In the genomic region with DNA sequence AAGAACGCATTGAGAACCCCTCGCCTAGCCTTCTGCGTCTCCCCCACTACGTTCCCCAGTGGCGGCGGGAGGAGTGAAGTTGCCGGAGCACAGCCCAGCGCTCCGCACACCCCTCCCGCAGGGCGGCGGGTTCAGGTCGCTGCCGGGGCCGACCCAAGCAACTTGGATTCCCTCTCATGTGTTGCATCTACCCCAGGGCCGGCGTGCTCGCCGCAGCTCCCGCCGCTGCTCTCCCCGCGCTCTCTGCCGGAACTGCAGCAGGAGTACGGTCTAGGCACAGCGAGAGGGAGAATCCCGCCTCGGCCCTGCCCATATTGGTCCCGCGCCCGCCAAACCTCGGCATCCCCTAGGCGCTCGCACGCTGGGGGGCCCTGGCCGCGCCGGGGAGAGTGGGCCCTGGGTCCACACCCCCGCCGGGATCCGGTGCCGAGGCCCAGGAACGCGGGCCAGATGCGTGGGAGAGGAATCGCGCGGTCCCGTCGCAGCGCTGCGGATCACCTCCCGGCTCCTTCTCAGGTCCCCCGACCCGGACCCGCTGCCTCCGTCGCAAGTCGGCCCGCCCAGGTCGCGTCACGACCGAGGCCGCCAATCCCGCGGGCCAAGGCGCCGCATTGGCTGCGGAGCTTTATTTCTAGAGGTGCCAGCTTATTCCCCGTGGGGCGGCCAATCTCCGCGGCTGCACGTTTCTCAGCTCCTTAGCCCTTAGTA, we compare ENCODE assay signal across 1 cellular context.
TF ChIP-seq lines count a peak whose summit lies in the region.

No MANE protein-coding gene starts in this region.

TF ChIP-seq in HepG2, 621 proteins besides CTCF, POLR2A, EP300 and RAD21 (continued from another document and continues in another):
- TF ChIP-seq CEBPG (CRISPR knock-in tag; IDR thresholded peaks at IDR 0.05) (no peak), ZNF180 (CRISPR knock-in tag; IDR thresholded peaks at IDR 0.05; ENCODE audit: borderline replicate concordance, low read depth) (no peak), STAT5B (CRISPR knock-in tag; IDR thresholded peaks at IDR 0.05) (no peak), RFXANK (CRISPR knock-in tag; IDR thresholded peaks at IDR 0.05) (no peak), ZBTB8A (CRISPR knock-in tag; IDR thresholded peaks at IDR 0.05; ENCODE audit: borderline replicate concordance, low read depth) (peak; percentile 70; the same call in 1 of the 2 replicates), ARNT (IDR thresholded peaks at IDR 0.05) (no peak), IKZF4 (CRISPR knock-in tag; IDR thresholded peaks at IDR 0.05; ENCODE audit: borderline replicate concordance, low read depth, not compliant biosample characterization) (no peak), KAT7 (CRISPR knock-in tag; IDR thresholded peaks at IDR 0.05; ENCODE audit: borderline replicate concordance) (no peak; the same call in 1 of the 2 replicates), SIN3B (IDR thresholded peaks at IDR 0.05; ENCODE audit: low read length) (no peak), FOSL1 (CRISPR knock-in tag; IDR thresholded peaks at IDR 0.05; ENCODE audit: borderline replicate concordance) (no peak), TEAD3 (CRISPR knock-in tag; optimal IDR thresholded peaks at IDR 0.05; ENCODE audit: borderline replicate concordance) (peak; percentile 36), ZNF256 (CRISPR knock-in tag; conservative IDR thresholded peaks at IDR 0.05) (0 out of 2 replicates have a peak, but pooled peaks have one; percentile 38), MAZ (IDR thresholded peaks at IDR 0.05; ENCODE audit: borderline replicate concordance, low read depth, low read length) (no peak), MAZ (CRISPR knock-in tag; IDR thresholded peaks at IDR 0.05; ENCODE audit: low read depth) (no peak; the same call in none of the 2 replicates), RCOR2 (CRISPR knock-in tag; IDR thresholded peaks at IDR 0.05) (0 out of 2 replicates have a peak, but pooled peaks have one; percentile 33), SOX5 (CRISPR knock-in tag; IDR thresholded peaks at IDR 0.05; ENCODE audit: borderline replicate concordance) (no peak), ZNF747 (CRISPR knock-in tag; IDR thresholded peaks at IDR 0.05; ENCODE audit: borderline replicate concordance) (no peak; the same call in 1 of the 2 replicates), KDM6A (CRISPR knock-in tag; IDR thresholded peaks at IDR 0.05; ENCODE audit: low read depth) (no peak), ZNF17 (CRISPR knock-in tag; IDR thresholded peaks at IDR 0.05) (no peak), HOXA5 (CRISPR knock-in tag; IDR thresholded peaks at IDR 0.05) (no peak), NFATC3 (CRISPR knock-in tag; IDR thresholded peaks at IDR 0.05) (no peak; the same call in 1 of the 2 replicates), FLYWCH1 (CRISPR knock-in tag; IDR thresholded peaks at IDR 0.05) (no peak), ZBTB3 (CRISPR knock-in tag; IDR thresholded peaks at IDR 0.05; ENCODE audit: borderline replicate concordance, low read depth) (no peak), FOXK1 (CRISPR knock-in tag; IDR thresholded peaks at IDR 0.05; ENCODE audit: borderline replicate concordance, low read depth) (no peak), KDM5B (CRISPR knock-in tag; IDR thresholded peaks at IDR 0.05; ENCODE audit: borderline replicate concordance) (peak; percentile 92)
- TF ChIP-seq, protein P1, sequence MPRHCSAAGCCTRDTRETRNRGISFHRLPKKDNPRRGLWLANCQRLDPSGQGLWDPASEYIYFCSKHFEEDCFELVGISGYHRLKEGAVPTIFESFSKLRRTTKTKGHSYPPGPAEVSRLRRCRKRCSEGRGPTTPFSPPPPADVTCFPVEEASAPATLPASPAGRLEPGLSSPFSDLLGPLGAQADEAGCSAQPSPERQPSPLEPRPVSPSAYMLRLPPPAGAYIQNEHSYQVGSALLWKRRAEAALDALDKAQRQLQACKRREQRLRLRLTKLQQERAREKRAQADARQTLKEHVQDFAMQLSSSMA (CRISPR knock-in tag; IDR thresholded peaks at IDR 0.05), result no peak
- TF ChIP-seq, protein P2, sequence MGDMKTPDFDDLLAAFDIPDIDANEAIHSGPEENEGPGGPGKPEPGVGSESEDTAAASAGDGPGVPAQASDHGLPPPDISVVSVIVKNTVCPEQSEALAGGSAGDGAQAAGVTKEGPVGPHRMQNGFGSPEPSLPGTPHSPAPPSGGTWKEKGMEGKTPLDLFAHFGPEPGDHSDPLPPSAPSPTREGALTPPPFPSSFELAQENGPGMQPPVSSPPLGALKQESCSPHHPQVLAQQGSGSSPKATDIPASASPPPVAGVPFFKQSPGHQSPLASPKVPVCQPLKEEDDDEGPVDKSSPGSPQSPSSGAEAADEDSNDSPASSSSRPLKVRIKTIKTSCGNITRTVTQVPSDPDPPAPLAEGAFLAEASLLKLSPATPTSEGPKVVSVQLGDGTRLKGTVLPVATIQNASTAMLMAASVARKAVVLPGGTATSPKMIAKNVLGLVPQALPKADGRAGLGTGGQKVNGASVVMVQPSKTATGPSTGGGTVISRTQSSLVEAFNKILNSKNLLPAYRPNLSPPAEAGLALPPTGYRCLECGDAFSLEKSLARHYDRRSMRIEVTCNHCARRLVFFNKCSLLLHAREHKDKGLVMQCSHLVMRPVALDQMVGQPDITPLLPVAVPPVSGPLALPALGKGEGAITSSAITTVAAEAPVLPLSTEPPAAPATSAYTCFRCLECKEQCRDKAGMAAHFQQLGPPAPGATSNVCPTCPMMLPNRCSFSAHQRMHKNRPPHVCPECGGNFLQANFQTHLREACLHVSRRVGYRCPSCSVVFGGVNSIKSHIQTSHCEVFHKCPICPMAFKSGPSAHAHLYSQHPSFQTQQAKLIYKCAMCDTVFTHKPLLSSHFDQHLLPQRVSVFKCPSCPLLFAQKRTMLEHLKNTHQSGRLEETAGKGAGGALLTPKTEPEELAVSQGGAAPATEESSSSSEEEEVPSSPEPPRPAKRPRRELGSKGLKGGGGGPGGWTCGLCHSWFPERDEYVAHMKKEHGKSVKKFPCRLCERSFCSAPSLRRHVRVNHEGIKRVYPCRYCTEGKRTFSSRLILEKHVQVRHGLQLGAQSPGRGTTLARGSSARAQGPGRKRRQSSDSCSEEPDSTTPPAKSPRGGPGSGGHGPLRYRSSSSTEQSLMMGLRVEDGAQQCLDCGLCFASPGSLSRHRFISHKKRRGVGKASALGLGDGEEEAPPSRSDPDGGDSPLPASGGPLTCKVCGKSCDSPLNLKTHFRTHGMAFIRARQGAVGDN (CRISPR knock-in tag; IDR thresholded peaks at IDR 0.05), result peak; percentile 82
- TF ChIP-seq, protein P3, sequence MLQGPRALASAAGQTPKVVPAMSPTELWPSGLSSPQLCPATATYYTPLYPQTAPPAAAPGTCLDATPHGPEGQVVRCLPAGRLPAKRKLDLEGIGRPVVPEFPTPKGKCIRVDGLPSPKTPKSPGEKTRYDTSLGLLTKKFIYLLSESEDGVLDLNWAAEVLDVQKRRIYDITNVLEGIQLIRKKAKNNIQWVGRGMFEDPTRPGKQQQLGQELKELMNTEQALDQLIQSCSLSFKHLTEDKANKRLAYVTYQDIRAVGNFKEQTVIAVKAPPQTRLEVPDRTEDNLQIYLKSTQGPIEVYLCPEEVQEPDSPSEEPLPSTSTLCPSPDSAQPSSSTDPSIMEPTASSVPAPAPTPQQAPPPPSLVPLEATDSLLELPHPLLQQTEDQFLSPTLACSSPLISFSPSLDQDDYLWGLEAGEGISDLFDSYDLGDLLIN (CRISPR knock-in tag; IDR thresholded peaks at IDR 0.05; ENCODE audit: borderline replicate concordance), result no peak
- TF ChIP-seq, protein P4, sequence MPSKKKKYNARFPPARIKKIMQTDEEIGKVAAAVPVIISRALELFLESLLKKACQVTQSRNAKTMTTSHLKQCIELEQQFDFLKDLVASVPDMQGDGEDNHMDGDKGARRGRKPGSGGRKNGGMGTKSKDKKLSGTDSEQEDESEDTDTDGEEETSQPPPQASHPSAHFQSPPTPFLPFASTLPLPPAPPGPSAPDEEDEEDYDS (CRISPR knock-in tag; IDR thresholded peaks at IDR 0.05), result peak; percentile 58; the same call in 1 of the 2 replicates
- TF ChIP-seq, protein P5, sequence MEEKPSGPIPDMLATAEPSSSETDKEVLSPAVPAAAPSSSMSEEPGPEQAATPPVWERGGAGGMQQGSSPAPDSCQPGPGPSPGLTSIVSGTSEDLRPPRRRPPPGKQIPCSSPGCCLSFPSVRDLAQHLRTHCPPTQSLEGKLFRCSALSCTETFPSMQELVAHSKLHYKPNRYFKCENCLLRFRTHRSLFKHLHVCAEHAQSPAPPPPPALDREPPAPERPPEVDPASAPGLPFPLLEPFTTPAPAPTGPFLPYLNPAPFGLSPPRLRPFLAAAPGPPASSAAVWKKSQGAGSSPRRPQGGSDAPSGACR (CRISPR knock-in tag; IDR thresholded peaks at IDR 0.05), result no peak
- TF ChIP-seq, protein P6, sequence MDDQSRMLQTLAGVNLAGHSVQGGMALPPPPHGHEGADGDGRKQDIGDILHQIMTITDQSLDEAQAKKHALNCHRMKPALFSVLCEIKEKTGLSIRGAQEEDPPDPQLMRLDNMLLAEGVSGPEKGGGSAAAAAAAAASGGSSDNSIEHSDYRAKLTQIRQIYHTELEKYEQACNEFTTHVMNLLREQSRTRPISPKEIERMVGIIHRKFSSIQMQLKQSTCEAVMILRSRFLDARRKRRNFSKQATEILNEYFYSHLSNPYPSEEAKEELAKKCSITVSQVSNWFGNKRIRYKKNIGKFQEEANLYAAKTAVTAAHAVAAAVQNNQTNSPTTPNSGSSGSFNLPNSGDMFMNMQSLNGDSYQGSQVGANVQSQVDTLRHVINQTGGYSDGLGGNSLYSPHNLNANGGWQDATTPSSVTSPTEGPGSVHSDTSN (CRISPR knock-in tag; IDR thresholded peaks at IDR 0.05; ENCODE audit: borderline replicate concordance), result no peak
- TF ChIP-seq, protein P7, sequence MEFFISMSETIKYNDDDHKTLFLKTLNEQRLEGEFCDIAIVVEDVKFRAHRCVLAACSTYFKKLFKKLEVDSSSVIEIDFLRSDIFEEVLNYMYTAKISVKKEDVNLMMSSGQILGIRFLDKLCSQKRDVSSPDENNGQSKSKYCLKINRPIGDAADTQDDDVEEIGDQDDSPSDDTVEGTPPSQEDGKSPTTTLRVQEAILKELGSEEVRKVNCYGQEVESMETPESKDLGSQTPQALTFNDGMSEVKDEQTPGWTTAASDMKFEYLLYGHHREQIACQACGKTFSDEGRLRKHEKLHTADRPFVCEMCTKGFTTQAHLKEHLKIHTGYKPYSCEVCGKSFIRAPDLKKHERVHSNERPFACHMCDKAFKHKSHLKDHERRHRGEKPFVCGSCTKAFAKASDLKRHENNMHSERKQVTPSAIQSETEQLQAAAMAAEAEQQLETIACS (CRISPR knock-in tag; IDR thresholded peaks at IDR 0.05), result no peak; the same call in 1 of the 2 replicates
- TF ChIP-seq, protein P8, sequence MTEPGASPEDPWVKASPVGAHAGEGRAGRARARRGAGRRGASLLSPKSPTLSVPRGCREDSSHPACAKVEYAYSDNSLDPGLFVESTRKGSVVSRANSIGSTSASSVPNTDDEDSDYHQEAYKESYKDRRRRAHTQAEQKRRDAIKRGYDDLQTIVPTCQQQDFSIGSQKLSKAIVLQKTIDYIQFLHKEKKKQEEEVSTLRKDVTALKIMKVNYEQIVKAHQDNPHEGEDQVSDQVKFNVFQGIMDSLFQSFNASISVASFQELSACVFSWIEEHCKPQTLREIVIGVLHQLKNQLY (CRISPR knock-in tag; IDR thresholded peaks at IDR 0.05), result no peak
- TF ChIP-seq, protein P9, sequence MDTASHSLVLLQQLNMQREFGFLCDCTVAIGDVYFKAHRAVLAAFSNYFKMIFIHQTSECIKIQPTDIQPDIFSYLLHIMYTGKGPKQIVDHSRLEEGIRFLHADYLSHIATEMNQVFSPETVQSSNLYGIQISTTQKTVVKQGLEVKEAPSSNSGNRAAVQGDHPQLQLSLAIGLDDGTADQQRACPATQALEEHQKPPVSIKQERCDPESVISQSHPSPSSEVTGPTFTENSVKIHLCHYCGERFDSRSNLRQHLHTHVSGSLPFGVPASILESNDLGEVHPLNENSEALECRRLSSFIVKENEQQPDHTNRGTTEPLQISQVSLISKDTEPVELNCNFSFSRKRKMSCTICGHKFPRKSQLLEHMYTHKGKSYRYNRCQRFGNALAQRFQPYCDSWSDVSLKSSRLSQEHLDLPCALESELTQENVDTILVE (CRISPR knock-in tag; IDR thresholded peaks at IDR 0.05), result no peak
- TF ChIP-seq, protein P10, sequence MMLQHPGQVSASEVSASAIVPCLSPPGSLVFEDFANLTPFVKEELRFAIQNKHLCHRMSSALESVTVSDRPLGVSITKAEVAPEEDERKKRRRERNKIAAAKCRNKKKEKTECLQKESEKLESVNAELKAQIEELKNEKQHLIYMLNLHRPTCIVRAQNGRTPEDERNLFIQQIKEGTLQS (CRISPR knock-in tag; IDR thresholded peaks at IDR 0.05), result peak; percentile 14; the same call in 1 of the 2 replicates
- TF ChIP-seq, protein P11, sequence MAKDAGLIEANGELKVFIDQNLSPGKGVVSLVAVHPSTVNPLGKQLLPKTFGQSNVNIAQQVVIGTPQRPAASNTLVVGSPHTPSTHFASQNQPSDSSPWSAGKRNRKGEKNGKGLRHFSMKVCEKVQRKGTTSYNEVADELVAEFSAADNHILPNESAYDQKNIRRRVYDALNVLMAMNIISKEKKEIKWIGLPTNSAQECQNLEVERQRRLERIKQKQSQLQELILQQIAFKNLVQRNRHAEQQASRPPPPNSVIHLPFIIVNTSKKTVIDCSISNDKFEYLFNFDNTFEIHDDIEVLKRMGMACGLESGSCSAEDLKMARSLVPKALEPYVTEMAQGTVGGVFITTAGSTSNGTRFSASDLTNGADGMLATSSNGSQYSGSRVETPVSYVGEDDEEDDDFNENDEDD (CRISPR knock-in tag; IDR thresholded peaks at IDR 0.05; ENCODE audit: borderline replicate concordance), result peak; percentile 30; the same call in 1 of the 2 replicates
- TF ChIP-seq, protein P12, sequence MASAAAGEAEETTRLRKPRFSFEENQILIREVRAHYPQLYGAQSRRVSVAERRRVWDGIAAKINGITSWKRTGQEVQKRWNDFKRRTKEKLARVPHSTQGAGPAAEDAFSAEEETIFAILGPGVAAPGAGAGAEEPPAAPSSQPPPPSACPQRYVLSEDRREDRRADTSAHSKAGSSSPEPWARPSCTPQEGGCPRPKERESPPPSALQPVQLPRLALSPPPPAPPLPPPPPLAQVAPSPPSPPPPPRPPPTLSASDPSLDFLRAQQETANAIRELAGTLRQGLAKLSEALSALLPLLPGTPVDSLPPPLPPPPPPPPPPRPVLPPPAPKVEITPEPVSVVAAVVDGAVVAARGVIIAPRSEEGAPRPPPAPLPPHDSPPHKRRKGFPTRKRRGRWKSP (CRISPR knock-in tag; IDR thresholded peaks at IDR 0.05), result peak; percentile 87
- TF ChIP-seq, protein P13, sequence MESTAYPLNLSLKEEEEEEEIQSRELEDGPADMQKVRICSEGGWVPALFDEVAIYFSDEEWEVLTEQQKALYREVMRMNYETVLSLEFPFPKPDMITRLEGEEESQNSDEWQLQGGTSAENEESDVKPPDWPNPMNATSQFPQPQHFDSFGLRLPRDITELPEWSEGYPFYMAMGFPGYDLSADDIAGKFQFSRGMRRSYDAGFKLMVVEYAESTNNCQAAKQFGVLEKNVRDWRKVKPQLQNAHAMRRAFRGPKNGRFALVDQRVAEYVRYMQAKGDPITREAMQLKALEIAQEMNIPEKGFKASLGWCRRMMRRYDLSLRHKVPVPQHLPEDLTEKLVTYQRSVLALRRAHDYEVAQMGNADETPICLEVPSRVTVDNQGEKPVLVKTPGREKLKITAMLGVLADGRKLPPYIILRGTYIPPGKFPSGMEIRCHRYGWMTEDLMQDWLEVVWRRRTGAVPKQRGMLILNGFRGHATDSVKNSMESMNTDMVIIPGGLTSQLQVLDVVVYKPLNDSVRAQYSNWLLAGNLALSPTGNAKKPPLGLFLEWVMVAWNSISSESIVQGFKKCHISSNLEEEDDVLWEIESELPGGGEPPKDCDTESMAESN (CRISPR knock-in tag; conservative IDR thresholded peaks at IDR 0.05), result peak; percentile 22; the same call in 1 of the 2 replicates
